Comparison of ENCODE assay signal across 8 cellular contexts in genomic region chr15:63601026-63601726, GRCh38. TPM values are rescaled to one million over a fixed set of nuclear protein-coding genes. Genes with fewer than 3 reads are reported as not detected.
DNase-seq lines count a peak whose midpoint lies in the region; ATAC-seq and TF ChIP-seq lines count a peak whose summit lies in the region.

No MANE protein-coding gene starts in this region.

- 0% methylated on average over 24 of the region's 64 CpGs for WGBS in right lobe of liver (ENCODE audit: insufficient coverage, low coverage, low lambda C conversion rate, missing lambda C conversion rate)

- TF ChIP-seq CTCF in VCaP (conservative IDR thresholded peaks at IDR 0.05) = peak; percentile 6; the same call in 1 of the 2 replicates
- no peak for TF ChIP-seq CTCF in right lobe of liver (IDR thresholded peaks at IDR 0.05)

- H3K27ac ChIP-seq in VCaP (peak overlapping the region; percentile 99), right lobe of liver (peak overlapping the region; percentile 67 to 85 (median 75))

- H3K36me3 ChIP-seq in right lobe of liver = no peaks in the 10 kb centered on the region

- intact Hi-C loops in right lobe of liver (cut with DNase I) = no loop called here

- DNase-seq in 8988T (peak; percentile 28), cerebellum (ENCODE audit: low spot score) (peak; percentile 57), right lobe of liver (peak in 1 of 3 donors; percentile 49), COLO829 (ENCODE audit: low spot score) (no peak)
- peak; percentile 36 to 45 for DNase-seq in stimulated activated CD8-positive, alpha-beta memory T cell treated with anti-CD3 and anti-CD28 coated beads, Interleukin-7, amount 100 ng/mL, for 4 hours (ENCODE audit: low read depth in 2 of 2)

- no peak for TF ChIP-seq POLR2A in right lobe of liver (IDR thresholded peaks at IDR 0.05)

- ATAC-seq in GM18867 (IDR thresholded peaks at IDR 0.05; ENCODE audit: unreplicated experiment) (peak; percentile 16), HG03520 (IDR thresholded peaks at IDR 0.05; ENCODE audit: unreplicated experiment) (peak; percentile 6), right lobe of liver (peak; percentile 2 to 24 (median 9))

- peak overlapping the region; percentile 69 to 83 (median 76) for H3K4me3 ChIP-seq in right lobe of liver

- H3K4me1 ChIP-seq in right lobe of liver = peaks cover 0 to 17% (median 0%) of the 10 kb centered on the region in 4 donors

- H3K27me3 ChIP-seq in right lobe of liver = no peaks in the 10 kb centered on the region

- no peaks in the 10 kb centered on the region for H3K9me3 ChIP-seq in right lobe of liver

RNA-seq across cellular contexts. Expression of gene FBXL22, which starts 4.0 kb away (rescaled TPM):
- total RNA-seq in cerebellum (0.64 TPM), right lobe of liver (under 1 TPM in 4 of 6 experiments, not detected in 2; 0.26 to 0.56 (median 0.44) TPM)
